Comparison of ENCODE assay signal across 24 cellular contexts in the genomic region with DNA sequence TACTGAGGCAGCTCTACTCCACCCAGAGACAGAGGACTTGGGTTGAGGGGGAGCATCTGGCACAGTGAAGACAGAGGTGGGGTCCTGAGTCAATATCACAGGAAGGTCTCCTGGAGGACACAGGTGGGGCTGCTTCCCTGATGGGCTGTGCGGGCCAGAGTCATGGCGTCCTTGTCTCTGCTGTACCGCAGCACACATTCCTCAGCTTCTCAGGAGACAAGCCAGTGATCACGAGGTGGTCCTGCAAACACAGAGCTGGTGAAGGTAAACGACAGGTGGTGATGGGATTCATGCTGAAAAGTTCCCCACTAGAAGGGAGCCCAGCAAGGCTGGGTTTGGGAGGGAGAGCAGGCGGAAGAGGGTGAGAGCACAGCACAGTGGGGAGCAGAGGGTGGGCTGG. TPM values are rescaled to one million over a fixed set of nuclear protein-coding genes. Genes with fewer than 3 reads are reported as not detected.
A peak's percentile ranks its signal among the peaks of the same experiment; 100 is the strongest.
DNase-seq lines count a peak whose midpoint lies in the region; TF ChIP-seq lines count a peak whose summit lies in the region.
"Had no signal": no experiment of that assay in that cellular context is flagged by ENCODE, and none has a peak within 500 bp of the region (broad histone marks: within the 10 kb centered on the region; RNA-seq: fewer than 3 reads in every experiment).

No MANE protein-coding gene starts in this region.

- no peak for TF ChIP-seq CTCF in endodermal cell (conservative IDR thresholded peaks at IDR 0.05)

- H3K36me3 ChIP-seq in endodermal cell (ENCODE audit: control insufficient read depth, insufficient read depth, low read length) = no peaks in the 10 kb centered on the region
- H3K36me3 ChIP-seq: HAP-1 had no signal

- no peaks in the 10 kb centered on the region for H3K9me3 Mint-ChIP-seq in T-helper 1 cell treated with Interleukin-12 subunit alpha and Interleukin-12 subunit beta and Interleukin-4 antibody, amounts not matched to agents 30 μg/mL and 1 μg/mL, for 36 hours
- H3K9me3 Mint-ChIP-seq in endodermal cell = no peaks in the 10 kb centered on the region
- H3K9me3 Mint-ChIP-seq: CD4-positive, alpha-beta T cell had no signal

- H3K27ac ChIP-seq in endodermal cell (ENCODE audit: low read depth, low read length) = no peak overlapping the region
- H3K27ac ChIP-seq: 22Rv1 had no signal

- H3K27ac Mint-ChIP-seq in T-helper 1 cell treated with Interleukin-12 subunit alpha and Interleukin-12 subunit beta and Interleukin-4 antibody, amounts not matched to agents 30 μg/mL and 1 μg/mL, for 36 hours = peak overlapping the region; percentile 19
- peak overlapping the region; percentile 27 for H3K27ac Mint-ChIP-seq in endodermal cell
- H3K27ac Mint-ChIP-seq: CD4-positive, alpha-beta T cell had no signal

- no peak overlapping the region for H3K4me3 ChIP-seq in endodermal cell (ENCODE audit: low read length)
- H3K4me3 ChIP-seq: HAP-1 had no signal

- H3K9ac ChIP-seq in endodermal cell (ENCODE audit: extremely low read depth, low read length, poor library complexity, severe bottlenecking) = no peak overlapping the region
- H3K9ac ChIP-seq: SK-N-SH had no signal

- H3K27me3 Mint-ChIP-seq in T-helper 1 cell treated with Interleukin-12 subunit alpha and Interleukin-12 subunit beta and Interleukin-4 antibody, amounts not matched to agents 30 μg/mL and 1 μg/mL, for 36 hours (ENCODE audit: low read depth) = no peaks in the 10 kb centered on the region
- H3K27me3 Mint-ChIP-seq in endodermal cell (ENCODE audit: insufficient read depth) = peaks cover 1% of the 10 kb centered on the region

- H3K4me1 ChIP-seq in endodermal cell (ENCODE audit: control insufficient read depth, insufficient read depth, low read length) = no peaks in the 10 kb centered on the region
- H3K4me1 ChIP-seq: HAP-1 had no signal

- H3K27me3 ChIP-seq in endodermal cell (ENCODE audit: control insufficient read depth, insufficient read depth, low read length, poor library complexity, severe bottlenecking) = no peaks in the 10 kb centered on the region

- no peak for DNase-seq in T-helper 1 cell
- DNase-seq in endodermal cell = no peak
- no peak for DNase-seq in AG20443 (ENCODE audit: low spot score)
- DNase-seq: Caco-2; CD4-positive, alpha-beta T cell; DMS153; GF-D8; MM.1S; NCI-H1092 treated with DMSO at 0.1 percent for 48 hours; NCI-H146; NCI-H2029 treated with DMSO at 0.1 percent for 48 hours; NCI-H2171; NCI-H526; PC-3; RPMI8226; SHP77 treated with DMSO at 0.1 percent for 48 hours; SK-N-SH had no signal

- no peaks in the 10 kb centered on the region for H3K4me1 Mint-ChIP-seq in T-helper 1 cell treated with Interleukin-12 subunit alpha and Interleukin-12 subunit beta and Interleukin-4 antibody, amounts not matched to agents 30 μg/mL and 1 μg/mL, for 36 hours (ENCODE audit: low read depth)
- peaks cover 8% of the 10 kb centered on the region for H3K4me1 Mint-ChIP-seq in endodermal cell

- no peak overlapping the region for H3K4me3 Mint-ChIP-seq in T-helper 1 cell treated with Interleukin-12 subunit alpha and Interleukin-12 subunit beta and Interleukin-4 antibody, amounts not matched to agents 30 μg/mL and 1 μg/mL, for 36 hours
- H3K4me3 Mint-ChIP-seq in endodermal cell = no peak overlapping the region
- H3K4me3 Mint-ChIP-seq: CD4-positive, alpha-beta T cell had no signal

- no peaks in the 10 kb centered on the region for H3K9me3 ChIP-seq in endodermal cell (ENCODE audit: control insufficient read depth, low read length)
- H3K9me3 ChIP-seq: Caco-2, HAP-1, SK-N-SH had no signal

- WGBS in endodermal cell (ENCODE audit: insufficient coverage in 1 of 2, insufficient read length in 1 of 2), 2 experiments = 90 to 98% methylated on average over 5 to 6 of the region's 6 CpGs

- no peaks in the 10 kb centered on the region for H3K36me3 Mint-ChIP-seq in T-helper 1 cell treated with Interleukin-12 subunit alpha and Interleukin-12 subunit beta and Interleukin-4 antibody, amounts not matched to agents 30 μg/mL and 1 μg/mL, for 36 hours (ENCODE audit: low read depth)
- no peaks in the 10 kb centered on the region for H3K36me3 Mint-ChIP-seq in endodermal cell (ENCODE audit: low read depth)

RNA-seq across cellular contexts. Expression of gene TCF23, which starts 9.7 kb away (rescaled TPM):
- total RNA-seq in endodermal cell = not detected
- not detected for polyA plus RNA-seq in endodermal cell (2013, experiment 1 of 2)
- polyA plus RNA-seq in endodermal cell (2013, experiment 2 of 2) = not detected
- total RNA-seq: Caco-2; CD4-positive, alpha-beta T cell; Daoy; LHCN-M2; PC-3 had no signal
- polyA plus RNA-seq: AG04450, BJ, SK-N-SH had no signal

RNA-seq across cellular contexts. Expression of gene PRR30, which starts 19.3 kb away (rescaled TPM):
- not detected for total RNA-seq in endodermal cell
- polyA plus RNA-seq in endodermal cell (2013, experiment 1 of 2) = not detected
- not detected for polyA plus RNA-seq in endodermal cell (2013, experiment 2 of 2)
- total RNA-seq: Caco-2; CD4-positive, alpha-beta T cell; Daoy; LHCN-M2; PC-3 had no signal
- polyA plus RNA-seq: AG04450, BJ, SK-N-SH had no signal

RNA-seq across cellular contexts. Expression of gene PREB, which starts 24.0 kb away (rescaled TPM):
- total RNA-seq in endodermal cell = 10 to 100 TPM; 50.5 to 53.5 TPM
- 44.1 TPM for polyA plus RNA-seq in endodermal cell (2013, experiment 1 of 2)
- polyA plus RNA-seq in endodermal cell (2013, experiment 2 of 2) = 40.4 TPM

RNA-seq across cellular contexts. Expression of gene ABHD1, which starts 34.9 kb away (rescaled TPM):
- total RNA-seq in endodermal cell = 1 to 10 TPM in 1 of 2 donors, under 1 TPM in 1; 0.29 to 1.0 TPM
- polyA plus RNA-seq in endodermal cell (2013, experiment 1 of 2) = 0.53 TPM
- polyA plus RNA-seq in endodermal cell (2013, experiment 2 of 2) = 0.75 TPM
- polyA plus RNA-seq: BJ had no signal

RNA-seq across cellular contexts. Expression of gene CGREF1, which starts 39.5 kb away (rescaled TPM):
- total RNA-seq in endodermal cell = under 1 TPM; 0.20 to 0.33 TPM
- polyA plus RNA-seq in endodermal cell (2013, experiment 1 of 2) = 2.0 TPM
- polyA plus RNA-seq in endodermal cell (2013, experiment 2 of 2) = 1.4 TPM
- total RNA-seq: CD4-positive, alpha-beta T cell had no signal
